Comparison of ENCODE assay signal across 8 cellular contexts in genomic region chr17:82287849-82288601, GRCh38. TPM values are rescaled to one million over a fixed set of nuclear protein-coding genes. Genes with fewer than 3 reads are reported as not detected.
DNase-seq lines count a peak whose midpoint lies in the region; ATAC-seq and TF ChIP-seq lines count a peak whose summit lies in the region.

No MANE protein-coding gene starts in this region.

- H3K9me3 Mint-ChIP-seq in IgD-negative memory B cell, result no peaks in the 10 kb centered on the region
- H3K9me3 Mint-ChIP-seq in effector memory CD8-positive, alpha-beta T cell, result no peaks in the 10 kb centered on the region

- no peaks in the 10 kb centered on the region for H3K27me3 ChIP-seq in ascending aorta

- no peak overlapping the region for H3K4me3 ChIP-seq in ascending aorta

- H3K4me3 Mint-ChIP-seq in IgD-negative memory B cell, result peak overlapping the region in 1 of 4 donors; percentile 71
- H3K4me3 Mint-ChIP-seq in T-helper 17 cell, result peak overlapping the region; percentile 39
- no peak overlapping the region for H3K4me3 Mint-ChIP-seq in effector memory CD8-positive, alpha-beta T cell

- H3K36me3 Mint-ChIP-seq in IgD-negative memory B cell, result no peaks in the 10 kb centered on the region
- no peaks in the 10 kb centered on the region for H3K36me3 Mint-ChIP-seq in T-helper 17 cell (ENCODE audit: low read depth)
- peaks cover 8% of the 10 kb centered on the region for H3K36me3 Mint-ChIP-seq in effector memory CD8-positive, alpha-beta T cell (ENCODE audit: insufficient read depth)

- no peaks in the 10 kb centered on the region for H3K9me3 ChIP-seq in T-helper 17 cell (ENCODE audit: control insufficient read depth, low read length, poor library complexity, severe bottlenecking)
- no peaks in the 10 kb centered on the region for H3K9me3 ChIP-seq in ascending aorta

- no peaks in the 10 kb centered on the region for H3K36me3 ChIP-seq in ascending aorta

- H3K4me1 Mint-ChIP-seq in IgD-negative memory B cell, result peaks cover 5 to 14% (median 10%) of the 10 kb centered on the region in 3 donors
- H3K4me1 Mint-ChIP-seq in T-helper 17 cell, result peaks cover 7% of the 10 kb centered on the region
- H3K4me1 Mint-ChIP-seq in effector memory CD8-positive, alpha-beta T cell (ENCODE audit: low read depth in 2 of 2), result peaks cover 5 to 7% of the 10 kb centered on the region in 2 donors

- ATAC-seq in T-helper 17 cell (no peak), HG03354 (IDR thresholded peaks at IDR 0.05; ENCODE audit: poor library complexity, severe bottlenecking, unreplicated experiment) (no peak)
- ATAC-seq in effector memory CD8-positive, alpha-beta T cell (replicated peaks), result no peak

- H3K4me1 ChIP-seq in ascending aorta, result peaks cover 0 to 5% of the 10 kb centered on the region in 2 donors

- H3K27ac ChIP-seq in 22Rv1 (peak overlapping the region; percentile 97), ascending aorta (no peak overlapping the region)

- no peaks in the 10 kb centered on the region for H3K27me3 Mint-ChIP-seq in IgD-negative memory B cell
- H3K27me3 Mint-ChIP-seq in T-helper 17 cell, result no peaks in the 10 kb centered on the region
- no peaks in the 10 kb centered on the region for H3K27me3 Mint-ChIP-seq in effector memory CD8-positive, alpha-beta T cell

- H3K27ac Mint-ChIP-seq in IgD-negative memory B cell, result peak overlapping the region in 2 of 3 donors; percentile 23 to 47
- H3K27ac Mint-ChIP-seq in T-helper 17 cell, result peak overlapping the region; percentile 49
- H3K27ac Mint-ChIP-seq in effector memory CD8-positive, alpha-beta T cell, result no peak overlapping the region

- TF ChIP-seq CTCF in 22Rv1 (IDR thresholded peaks at IDR 0.05), result no peak
- no peak for TF ChIP-seq CTCF in ascending aorta (IDR thresholded peaks at IDR 0.05)

- intact Hi-C loops in ascending aorta (cut with DNase I), result no loop called here

- DNase-seq in T-helper 17 cell, result no peak
- DNase-seq in kidney glomerular epithelial cell (lab: John Stamatoyannopoulos, UW), result peak; percentile 76
- no peak for DNase-seq in pons (ENCODE audit: low spot score)
- DNase-seq in ascending aorta (ENCODE audit: low spot score in 2 of 2), result no peak
- no peak for DNase-seq in effector memory CD8-positive, alpha-beta T cell

RNA-seq across cellular contexts. Expression of gene CSNK1D, which starts 14.5 kb away (rescaled TPM):
- 78.3 TPM for polyA plus RNA-seq in IgD-negative memory B cell
- 100 to 1,000 TPM; 218 to 273 TPM for total RNA-seq in T-helper 17 cell
- 86.8 TPM for total RNA-seq in ascending aorta

RNA-seq across cellular contexts. Expression of gene CD7, which starts 29.4 kb away (rescaled TPM):
- polyA plus RNA-seq in IgD-negative memory B cell, result 4.4 TPM
- total RNA-seq in T-helper 17 cell (100 to 1,000 TPM; 119 to 122 TPM), ascending aorta (6.7 TPM)

RNA-seq across cellular contexts. Expression of gene SECTM1, which starts 45.5 kb away (rescaled TPM):
- 0.83 TPM for polyA plus RNA-seq in IgD-negative memory B cell
- total RNA-seq in T-helper 17 cell (1 to 10 TPM; 4.4 to 6.0 TPM), ascending aorta (49.5 TPM)

RNA-seq across cellular contexts. Expression of gene SLC16A3, which starts 59.2 kb away (rescaled TPM):
- 3.7 TPM for polyA plus RNA-seq in IgD-negative memory B cell
- total RNA-seq in T-helper 17 cell, result 10 to 100 TPM; 47.2 to 56.2 TPM
- 253 TPM for total RNA-seq in ascending aorta

Comparison
In these comparisons a context has a peak if more than half of its experiments do, and no peak if none do; other contexts are left out.
1. H3K27ac Mint-ChIP-seq: peak in IgD-negative memory B cell (2 of 3) and T-helper 17 cell (single experiment); none in effector memory CD8-positive, alpha-beta T cell (0 of 2).
2. RNA of gene CD7, which starts 29.4 kb away (total RNA-seq): 119 to 122 TPM in T-helper 17 cell; 6.7 TPM in ascending aorta (single experiment); every median in the first group is over 10 times any median in the second.